ENCODE assay signal across 2 cellular contexts in genomic region chr6:121447746-121448145, GRCh38. TPM values are rescaled to one million over a fixed set of nuclear protein-coding genes. Genes with fewer than 3 reads are reported as not detected.
"Had no signal": no experiment of that assay in that cellular context is flagged by ENCODE, and none has a peak within 500 bp of the region (broad histone marks: within the 10 kb centered on the region; RNA-seq: fewer than 3 reads in every experiment).

No MANE protein-coding gene starts in this region.

RNA-seq across cellular contexts. Expression of gene GJA1, which starts 12.3 kb away (rescaled TPM):
- total RNA-seq: naive thymus-derived CD8-positive, alpha-beta T cell; natural killer cell treated with Interleukin-12 subunit alpha and Interleukin-12 subunit beta and Interleukin-15 and Interleukin-18, amount 100 ng/mL, for 72 hours had no signal
- polyA plus RNA-seq: naive thymus-derived CD8-positive, alpha-beta T cell had no signal
